ENCODE assay signal across 8 cellular contexts in the genomic region with DNA sequence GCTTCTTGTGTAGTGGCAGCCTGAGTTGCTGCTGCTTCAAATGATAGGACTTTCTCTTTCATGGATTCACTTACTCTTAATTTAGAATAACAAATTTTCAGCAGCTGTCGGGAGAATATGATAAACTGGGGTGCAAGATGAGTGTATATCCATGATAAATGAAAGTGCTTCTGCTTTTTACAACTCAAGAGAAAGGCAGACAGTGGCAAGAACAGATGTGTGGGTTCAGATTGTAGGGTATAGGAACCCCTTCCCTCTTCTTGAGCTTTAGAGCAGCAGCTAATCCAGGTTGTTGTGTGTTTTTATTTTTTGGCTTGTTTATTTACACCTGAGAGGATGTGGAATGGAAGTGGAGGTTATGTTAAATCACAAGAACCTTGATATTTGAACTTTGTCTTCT. TPM values are rescaled to one million over a fixed set of nuclear protein-coding genes. Genes with fewer than 3 reads are reported as not detected.
DNase-seq lines count a peak whose midpoint lies in the region; ATAC-seq and TF ChIP-seq lines count a peak whose summit lies in the region.

No MANE protein-coding gene starts in this region.

- H3K4me1 Mint-ChIP-seq in Calu3 (ENCODE audit: low read depth, unreplicated experiment) (peaks cover 30% of the 10 kb centered on the region), endodermal cell (peaks cover 8% of the 10 kb centered on the region)

- H3K23ac ChIP-seq in neuronal stem cell (ENCODE audit: low read depth, low read length, poor library complexity), result no peak overlapping the region

- no peak overlapping the region for H3K14ac ChIP-seq in neuronal stem cell (ENCODE audit: low read length)

- no peak overlapping the region for H2BK120ac ChIP-seq in neuronal stem cell (ENCODE audit: low read depth, low read length)

- H3K4me2 ChIP-seq in PC-3 (ENCODE audit: low read length), result peak overlapping the region; percentile 91
- H3K4me2 ChIP-seq in neuronal stem cell (ENCODE audit: insufficient read depth, low read length, poor library complexity, severe bottlenecking), result peak overlapping the region; percentile 23

- H2BK12ac ChIP-seq in neuronal stem cell (ENCODE audit: low read length), result no peak overlapping the region

- peak overlapping the region; percentile 97 for H3K27ac Mint-ChIP-seq in Calu3 (ENCODE audit: unreplicated experiment)
- H3K27ac Mint-ChIP-seq in endodermal cell, result no peak overlapping the region

- H3K36me3 ChIP-seq in PC-3 (ENCODE audit: low read depth, low read length) (no peaks in the 10 kb centered on the region), endodermal cell (ENCODE audit: control insufficient read depth, insufficient read depth, low read length) (no peaks in the 10 kb centered on the region), neuronal stem cell (replicated peaks in 1 of 2; ENCODE audit: control insufficient read depth in 2 of 2, insufficient read depth in 2 of 2, low read length in 2 of 2) (peaks cover 0 to 5% of the 10 kb centered on the region in 2 donors)

- H3K27me3 ChIP-seq in PC-3 (ENCODE audit: low read length), result no peaks in the 10 kb centered on the region
- H3K27me3 ChIP-seq in endodermal cell (ENCODE audit: control insufficient read depth, insufficient read depth, low read length, poor library complexity, severe bottlenecking), result no peaks in the 10 kb centered on the region
- H3K27me3 ChIP-seq in neuronal stem cell (ENCODE audit: control insufficient read depth in 3 of 3, insufficient read depth in 3 of 3, low read depth in 1 of 3, low read length in 3 of 3), result no peaks in the 10 kb centered on the region

- CTCF ChIA-PET in Calu3 (lab: Charles Lee) (no interaction called here), PC-3 (lab: Charles Lee) (no interaction called here)

- H3K9me3 Mint-ChIP-seq in Calu3 (ENCODE audit: low read depth, unreplicated experiment), result no peaks in the 10 kb centered on the region
- H3K9me3 Mint-ChIP-seq in endodermal cell, result peaks cover 53% of the 10 kb centered on the region

- H3K27me3 Mint-ChIP-seq in Calu3 (ENCODE audit: unreplicated experiment), result no peaks in the 10 kb centered on the region
- peaks cover 3% of the 10 kb centered on the region for H3K27me3 Mint-ChIP-seq in endodermal cell (ENCODE audit: insufficient read depth)

- no peaks in the 10 kb centered on the region for H3K9me2 ChIP-seq in PC-3 (replicated peaks; ENCODE audit: low read length)

- H3K9me3 ChIP-seq in PC-3 (ENCODE audit: low read length) (no peaks in the 10 kb centered on the region), endodermal cell (ENCODE audit: control insufficient read depth, low read length) (no peaks in the 10 kb centered on the region), neuronal stem cell (replicated peaks in 1 of 2; ENCODE audit: control insufficient read depth in 2 of 2, insufficient read depth in 1 of 2, low read depth in 1 of 2, low read length in 2 of 2) (no peaks in the 10 kb centered on the region)

- no peak overlapping the region for H3K27ac ChIP-seq in PC-3 (ENCODE audit: low read length)
- no peak overlapping the region for H3K27ac ChIP-seq in endodermal cell (ENCODE audit: low read depth, low read length)
- H3K27ac ChIP-seq in neuronal stem cell (replicated peaks; ENCODE audit: low read length), result no peak overlapping the region

- no peak overlapping the region for H3K18ac ChIP-seq in neuronal stem cell (ENCODE audit: low read length)

- DNase-seq in Calu3 (no peak), PC-3 (no peak), endodermal cell (no peak), neuronal stem cell (ENCODE audit: low spot score) (no peak), NCI-H146 treated with DMSO at 0.1 percent for 48 hours (lab: John Stamatoyannopoulos, UW; ENCODE audit: unreplicated experiment) (no peak)

- peaks cover 15% of the 10 kb centered on the region; the same call in 1 of the 2 replicates for H3K79me2 ChIP-seq in PC-3 (ENCODE audit: low read length)

- H3K36me3 Mint-ChIP-seq in Calu3 (ENCODE audit: insufficient read depth, unreplicated experiment) (peaks cover 21% of the 10 kb centered on the region), endodermal cell (ENCODE audit: low read depth) (peaks cover 4% of the 10 kb centered on the region)

- H2AFZ ChIP-seq in PC-3 (ENCODE audit: low read length), result no peak overlapping the region
- H2AFZ ChIP-seq in neuronal stem cell (ENCODE audit: low read length), result no peak overlapping the region

- no peak overlapping the region for H2AK5ac ChIP-seq in neuronal stem cell (ENCODE audit: low read depth, low read length)

- no TSS peak for BruUV-seq in Calu3 (replicated peaks; lab: Mats Ljungman, UMichigan)
- no TSS peak for BruUV-seq in PC-3 (replicated peaks; lab: Mats Ljungman, UMichigan)

- peak overlapping the region; percentile 69; the same call in 1 of the 2 replicates for H3K9ac ChIP-seq in PC-3 (ENCODE audit: low read length)
- no peak overlapping the region for H3K9ac ChIP-seq in endodermal cell (ENCODE audit: extremely low read depth, low read length, poor library complexity, severe bottlenecking)
- H3K9ac ChIP-seq in neuronal stem cell (ENCODE audit: low read depth, low read length, poor library complexity), result no peak overlapping the region

- 29% methylated on average over 1 of the region's 1 CpG; no CpG with 5 or more reads in 1 of the 2 experiments for WGBS in endodermal cell (ENCODE audit: insufficient coverage in 1 of 2, insufficient read length in 1 of 2), 2 experiments
- WGBS in neuronal stem cell (ENCODE audit: extremely low coverage in 2 of 2, insufficient read length in 2 of 2, insufficient replicate concordance in 1 of 2), 2 donors, result no CpG with 5 or more reads among the region's 1 CpG

- H3K4me3 Mint-ChIP-seq in Calu3 (ENCODE audit: low read depth, unreplicated experiment) (peak overlapping the region; percentile 87), endodermal cell (peak overlapping the region; percentile 77)

- H4K91ac ChIP-seq in neuronal stem cell (ENCODE audit: low read depth, low read length, poor library complexity), result no peak overlapping the region

- H3K4me1 ChIP-seq in PC-3 (ENCODE audit: insufficient read depth, low read length) (peaks cover 6% of the 10 kb centered on the region; the same call in 1 of the 2 replicates), endodermal cell (ENCODE audit: control insufficient read depth, insufficient read depth, low read length) (no peaks in the 10 kb centered on the region), neuronal stem cell (ENCODE audit: control insufficient read depth in 2 of 2, insufficient read depth in 1 of 2, low read depth in 1 of 2, low read length in 2 of 2) (no peaks in the 10 kb centered on the region)

- POLR2A ChIA-PET in PC-3 (lab: Charles Lee; ENCODE audit: unreplicated experiment), result no interaction called here

- no peaks in the 10 kb centered on the region for H3F3A ChIP-seq in PC-3 (ENCODE audit: low read length, unreplicated experiment)

- H4K8ac ChIP-seq in neuronal stem cell (ENCODE audit: low read depth, low read length), result no peak overlapping the region

- TF ChIP-seq CTCF in Calu3 (IDR thresholded peaks at IDR 0.05; ENCODE audit: unreplicated experiment), result no peak
- TF ChIP-seq CTCF in PC-3 (conservative IDR thresholded peaks at IDR 0.05; ENCODE audit: low read depth, low read length), result no peak
- TF ChIP-seq CTCF in endodermal cell (conservative IDR thresholded peaks at IDR 0.05), result no peak

- intact Hi-C loops in Calu3 (cut with micrococcal nuclease; ENCODE audit: unreplicated experiment), result loop anchor here (2.0 to 5.0 kb wide), 2 partner anchors 58 to 81 kb away; no protein-coding TSS in a partner anchor
- intact Hi-C loops in PC-3 (cut with micrococcal nuclease), result loop anchor here (5.0 kb wide), 1 partner anchor 84 kb away; no protein-coding TSS in a partner anchor

- ATAC-seq in PC-3, result no peak
- ATAC-seq in GM19452 (IDR thresholded peaks at IDR 0.05; ENCODE audit: unreplicated experiment), result no peak
- ATAC-seq in HG03521 (IDR thresholded peaks at IDR 0.05; ENCODE audit: unreplicated experiment), result no peak
- ATAC-seq in HG02852 (IDR thresholded peaks at IDR 0.05; ENCODE audit: unreplicated experiment), result no peak

- H2BK5ac ChIP-seq in neuronal stem cell (ENCODE audit: low read length), result no peak overlapping the region

- no peak overlapping the region for H3K4ac ChIP-seq in neuronal stem cell (ENCODE audit: low read length)

- H3K79me1 ChIP-seq in neuronal stem cell (ENCODE audit: low read depth, low read length), result no peaks in the 10 kb centered on the region

- peak overlapping the region; percentile 83 for H3K4me3 ChIP-seq in PC-3 (ENCODE audit: low read length)
- peak overlapping the region; percentile 95 for H3K4me3 ChIP-seq in endodermal cell (ENCODE audit: low read length)
- peak overlapping the region in 1 of 2 donors; percentile 72 for H3K4me3 ChIP-seq in neuronal stem cell (ENCODE audit: low read length in 2 of 2)

- no peak overlapping the region for H2BK15ac ChIP-seq in neuronal stem cell (ENCODE audit: low read length)

- no peaks in the 10 kb centered on the region for H4K20me1 ChIP-seq in PC-3 (ENCODE audit: low read length)

RNA-seq across cellular contexts. Expression of a gene that starts 1.1 kb away (rescaled TPM):
- total RNA-seq in Calu3 (2022) (91.2 and 105 TPM in 2 replicates), PC-3 (2014; rRNA removed) (22.9 and 26.4 TPM in 2 replicates), endodermal cell (10 to 100 TPM; 44.8 to 63.5 TPM)
- 87.1 TPM for polyA plus RNA-seq in endodermal cell (2013, experiment 1 of 2)
- polyA plus RNA-seq in endodermal cell (2013, experiment 2 of 2), result 83.0 TPM
- 86.7 TPM for polyA plus RNA-seq in neuronal stem cell (2013, experiment 1 of 2)
- polyA plus RNA-seq in neuronal stem cell (2013, experiment 2 of 2), result 90.4 TPM

RNA-seq across cellular contexts. Expression of a gene that starts 1.3 kb away (rescaled TPM):
- total RNA-seq in Calu3 (2022) (13.0 and 14.4 TPM in 2 replicates), PC-3 (2014; rRNA removed) (0.46 and 2.9 TPM in 2 replicates), endodermal cell (10 to 100 TPM in 1 of 2 donors, 1 to 10 TPM in 1; 4.1 to 12.9 TPM)
- polyA plus RNA-seq in endodermal cell (2013, experiment 1 of 2), result 22.0 TPM
- polyA plus RNA-seq in endodermal cell (2013, experiment 2 of 2), result 21.3 TPM
- 55.4 TPM for polyA plus RNA-seq in neuronal stem cell (2013, experiment 1 of 2)
- 56.0 TPM for polyA plus RNA-seq in neuronal stem cell (2013, experiment 2 of 2)
